29 cellular contexts compared by ENCODE assay signal in the genomic region with DNA sequence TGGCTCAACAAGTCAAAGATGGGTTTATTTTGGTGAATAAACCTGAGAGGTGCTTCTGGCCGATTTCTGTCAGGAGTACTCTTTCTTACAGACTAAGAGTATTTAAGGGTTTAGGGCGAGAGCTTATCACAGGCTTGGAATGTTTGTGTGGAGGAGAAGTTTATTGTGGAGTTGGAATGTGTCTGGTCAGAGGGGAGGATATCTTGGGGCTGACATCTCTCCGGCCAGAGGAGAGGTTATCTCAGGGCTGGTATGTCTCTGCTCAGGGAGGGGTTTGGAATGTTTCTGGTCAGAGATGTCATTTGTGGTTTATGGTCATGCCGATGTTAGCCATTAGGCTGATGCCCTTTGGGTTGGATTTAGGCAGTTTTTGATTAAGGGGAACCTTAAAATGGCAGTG.
"Had no signal": no experiment of that assay in that cellular context is flagged by ENCODE, and none has a peak within 500 bp of the region (broad histone marks: within the 10 kb centered on the region; RNA-seq: fewer than 3 reads in every experiment).

No MANE protein-coding gene starts in this region.

- H3K4me1 ChIP-seq: parathyroid adenoma, psoas muscle, right lobe of liver, sigmoid colon, spleen, suprapubic skin, testis, tibial artery, transverse colon, upper lobe of right lung, uterus had no signal

- H3K36me3 ChIP-seq: neural progenitor cell, ovary, right lobe of liver, sigmoid colon, spleen, suprapubic skin, tibial artery, transverse colon, upper lobe of right lung, uterus had no signal

- H2AFZ ChIP-seq: neural progenitor cell, parathyroid adenoma had no signal

- H3K4me2 ChIP-seq: neural progenitor cell, smooth muscle cell had no signal

- ATAC-seq: natural killer cell; psoas muscle; right cardiac atrium; right lobe of liver; stimulated activated memory B cell treated with anti-CD40 and anti-IgM and Interleukin-4, amounts not matched to agents 10 μg/mL and 1 μg/mL and 100 μg/mL, for 72 hours; stimulated activated naive CD8-positive, alpha-beta T cell treated with anti-CD3 and anti-CD28 coated beads, Interleukin-15, amount 100 ng/mL, for 72 hours; stimulated activated naive CD8-positive, alpha-beta T cell treated with anti-CD3 and anti-CD28 coated beads, Interleukin-15, Interleukin-2, amounts not matched to agents 100 U/mL and 50 U/mL, for 24 hours; upper lobe of right lung had no signal

- H3K27me3 ChIP-seq: neural progenitor cell, ovary, right lobe of liver, sigmoid colon, suprapubic skin, testis, tibial artery, transverse colon, upper lobe of right lung, uterus had no signal

- H3K27ac ChIP-seq: neural progenitor cell, ovary, parathyroid adenoma, psoas muscle, right lobe of liver, sigmoid colon, skin epidermis, spleen, suprapubic skin, testis, tibial artery, transverse colon, upper lobe of right lung, uterus had no signal

- H3K9me3 ChIP-seq: ovary, psoas muscle, right lobe of liver, sigmoid colon, suprapubic skin, testis, tibial artery, transverse colon, upper lobe of right lung, uterus had no signal

- H3K79me2 ChIP-seq: parathyroid adenoma had no signal

- DNase-seq: natural killer cell; occipital lobe; ovary; posterior cingulate gyrus; psoas muscle; right cardiac atrium; right lobe of liver; sigmoid colon; spleen; stimulated activated CD4-positive, alpha-beta T cell treated with anti-CD3 and anti-CD28 coated beads, Interleukin-12 subunit alpha, Interleukin-12 subunit beta, amount 100 ng/mL, for 4 hours; stimulated activated CD4-positive, alpha-beta T cell treated with anti-CD3 and anti-CD28 coated beads, Interleukin-1b, Interleukin-23, amount 100 ng/mL, for 48 hours; stimulated activated CD4-positive, alpha-beta T cell treated with anti-CD3 and anti-CD28 coated beads, Interleukin-4, amount 100 ng/mL, for 1 hour; stimulated activated CD4-positive, alpha-beta T cell treated with anti-CD3 and anti-CD28 coated beads, Interleukin-4, amount 100 ng/mL, for 4 hours; stimulated activated CD8-positive, alpha-beta memory T cell treated with anti-CD3 and anti-CD28 coated beads, Interleukin-4, amount 100 ng/mL, for 48 hours; stimulated activated naive CD4-positive, alpha-beta T cell; stimulated activated naive CD8-positive, alpha-beta T cell treated with anti-CD3 and anti-CD28 coated beads, Interleukin-15, amount 100 ng/mL, for 72 hours; stimulated activated naive CD8-positive, alpha-beta T cell treated with anti-CD3 and anti-CD28 coated beads, Interleukin-15, Interleukin-2, amounts not matched to agents 100 U/mL and 50 U/mL, for 24 hours; substantia nigra; testis; tibial artery; transverse colon; upper lobe of right lung; uterus had no signal

- H3K4me3 ChIP-seq: neural progenitor cell, ovary, psoas muscle, right lobe of liver, sigmoid colon, skin epidermis, smooth muscle cell, spleen, suprapubic skin, testis, tibial artery, transverse colon, upper lobe of right lung, uterus had no signal

- H3K9ac ChIP-seq: neural progenitor cell, parathyroid adenoma had no signal
